8 cellular contexts compared by ENCODE assay signal in the genomic region with DNA sequence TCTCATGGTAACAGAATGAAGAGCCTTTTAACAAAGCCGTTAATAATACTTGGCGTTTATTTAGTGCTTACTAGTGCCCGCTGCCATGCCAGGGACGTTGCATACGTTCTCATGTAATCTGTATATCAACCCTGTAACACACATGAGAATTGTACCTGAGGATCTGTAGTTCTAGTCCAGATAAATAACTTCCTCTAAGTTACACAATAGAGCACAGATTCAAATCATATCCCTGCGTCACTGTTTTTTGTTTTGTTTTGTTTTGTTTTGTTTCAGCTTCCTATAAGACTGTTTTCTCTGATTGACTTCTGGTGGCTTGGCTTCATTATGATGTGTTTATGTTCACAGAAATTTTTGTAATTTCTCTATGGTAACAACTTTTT. TPM values are rescaled to one million over a fixed set of nuclear protein-coding genes. Genes with fewer than 3 reads are reported as not detected.
A peak's percentile ranks its signal among the peaks of the same experiment; 100 is the strongest.
DNase-seq lines count a peak whose midpoint lies in the region; ATAC-seq, FAIRE-seq and TF ChIP-seq lines count a peak whose summit lies in the region.

No MANE protein-coding gene starts in this region.

- peaks cover 33% of the 10 kb centered on the region for H3K79me2 ChIP-seq in ACC112 (ENCODE audit: control insufficient read depth, insufficient read depth, low read length, unreplicated experiment)

- H3K27ac ChIP-seq in ACC112 (ENCODE audit: low read depth, low read length) (no peak overlapping the region), kidney (ENCODE audit: low read depth in 2 of 2, low read length in 2 of 2) (peak overlapping the region in 1 of 2 donors; percentile 10), tibial nerve (peak overlapping the region in 3 of 4 donors; percentile 44 to 78 (median 69))

- TF ChIP-seq POLR2A in tibial nerve (IDR thresholded peaks at IDR 0.05), result no peak

- TF ChIP-seq EP300 in tibial nerve (IDR thresholded peaks at IDR 0.05), result no peak

- H3K9ac ChIP-seq in kidney (ENCODE audit: low read length in 2 of 2), result peak overlapping the region; percentile 82 to 91

- no peak for TF ChIP-seq CTCF in kidney (IDR thresholded peaks at IDR 0.05; ENCODE audit: borderline replicate concordance, extremely low read depth, insufficient read depth)
- TF ChIP-seq CTCF in tibial nerve (IDR thresholded peaks at IDR 0.05), result no peak

- H3K27me3 ChIP-seq in ACC112 (ENCODE audit: insufficient read depth, low read length), result no peaks in the 10 kb centered on the region
- no peaks in the 10 kb centered on the region for H3K27me3 ChIP-seq in H7 (ENCODE audit: control insufficient read depth, insufficient read depth, low read length)
- H3K27me3 ChIP-seq in tibial nerve, result no peaks in the 10 kb centered on the region

- FAIRE-seq in kidney (lab: Jason Lieb, UNC), result no peak

- H3K4me1 Mint-ChIP-seq in activated T-helper 17 cell treated with anti-CD3 and anti-CD28 coated beads, Interleukin-2, amount 50 U/mL, for 72 hours, result peaks cover 40% of the 10 kb centered on the region

- H3K36me3 ChIP-seq in ACC112 (ENCODE audit: insufficient read depth, low read length) (peaks cover 7% of the 10 kb centered on the region), H7 (replicated peaks; ENCODE audit: control insufficient read depth, insufficient read depth, low read length) (peaks cover 11% of the 10 kb centered on the region), kidney (ENCODE audit: control insufficient read depth in 1 of 2, insufficient read depth in 2 of 2, low read length in 2 of 2) (peaks cover 9 to 25% of the 10 kb centered on the region in 2 donors), tibial nerve (peaks cover 0 to 58% (median 0%) of the 10 kb centered on the region in 3 donors)

- H3K36me3 Mint-ChIP-seq in activated T-helper 17 cell treated with anti-CD3 and anti-CD28 coated beads, Interleukin-2, amount 50 U/mL, for 72 hours (ENCODE audit: low read depth), result peaks cover 86% of the 10 kb centered on the region

- peak overlapping the region; percentile 90 for H3K27ac Mint-ChIP-seq in activated T-helper 17 cell treated with anti-CD3 and anti-CD28 coated beads, Interleukin-2, amount 50 U/mL, for 72 hours

- H3K9me3 ChIP-seq in kidney (ENCODE audit: control insufficient read depth in 1 of 2, low read length in 2 of 2), result no peaks in the 10 kb centered on the region
- no peaks in the 10 kb centered on the region for H3K9me3 ChIP-seq in tibial nerve

- H3K4me1 ChIP-seq in ACC112 (ENCODE audit: control insufficient read depth, insufficient read depth, low read length, unreplicated experiment), result peaks cover 9% of the 10 kb centered on the region
- peaks cover 5 to 6% of the 10 kb centered on the region in 2 donors for H3K4me1 ChIP-seq in kidney (ENCODE audit: control insufficient read depth in 1 of 2, insufficient read depth in 1 of 2, low read depth in 1 of 2, low read length in 2 of 2)
- peaks cover 0 to 22% (median 6%) of the 10 kb centered on the region in 4 donors for H3K4me1 ChIP-seq in tibial nerve

- no peaks in the 10 kb centered on the region for H3K9me3 Mint-ChIP-seq in activated T-helper 17 cell treated with anti-CD3 and anti-CD28 coated beads, Interleukin-2, amount 50 U/mL, for 72 hours

- peak overlapping the region; percentile 58 for H2AFZ ChIP-seq in ACC112 (ENCODE audit: low read length, unreplicated experiment)

- DNase-seq in H7 (no peak), kidney (no peak), tibial nerve (ENCODE audit: low spot score in 2 of 2) (no peak), 8988T (no peak)
- DNase-seq in activated CD4-positive, CD25-positive, alpha-beta regulatory T cell treated with anti-CD3 and anti-CD28 coated beads, Interleukin-2, amount 50 U/mL, for 72 hours, result no peak

- peak; percentile 41 for ATAC-seq in activated T-helper 17 cell treated with anti-CD3 and anti-CD28 coated beads, Interleukin-2, amount 50 U/mL, for 72 hours (replicated peaks)
- ATAC-seq in HG03280 (IDR thresholded peaks at IDR 0.05; ENCODE audit: unreplicated experiment), result no peak

- H3K27me3 Mint-ChIP-seq in activated T-helper 17 cell treated with anti-CD3 and anti-CD28 coated beads, Interleukin-2, amount 50 U/mL, for 72 hours, result no peaks in the 10 kb centered on the region

- intact Hi-C loops in kidney (cut with DNase I), result no loop called here

- H3K4me3 Mint-ChIP-seq in activated T-helper 17 cell treated with anti-CD3 and anti-CD28 coated beads, Interleukin-2, amount 50 U/mL, for 72 hours, result peak overlapping the region; percentile 91

- H3K4me3 ChIP-seq in ACC112 (ENCODE audit: low read depth, low read length), result peak overlapping the region; percentile 85
- H3K4me3 ChIP-seq in H7 (ENCODE audit: insufficient read depth, low read depth, low read length), result peak overlapping the region; percentile 81
- H3K4me3 ChIP-seq in kidney (ENCODE audit: low read length in 2 of 2), result peak overlapping the region; percentile 92 to 95
- peak overlapping the region; percentile 51 to 66 (median 58) for H3K4me3 ChIP-seq in tibial nerve

- WGBS in tibial nerve, 2 donors, result 5 to 7% methylated on average over 6 of the region's 6 CpGs

RNA-seq across cellular contexts. Expression of a gene that starts 0.6 kb away (rescaled TPM):
- 4.0 and 4.3 TPM in 2 replicates for total RNA-seq in H7 (2014; rRNA removed; shearing (Covaris generic))
- total RNA-seq in activated T-helper 17 cell treated with anti-CD3 and anti-CD28 coated beads, Interleukin-2, amount 50 U/mL, for 72 hours, result 1 to 10 TPM; 2.0 to 3.0 TPM
- total RNA-seq in kidney (6.1 TPM), tibial nerve (1 to 10 TPM in 3 of 4 donors, under 1 TPM in 1; 0.78 to 9.9 (median 3.6) TPM)
- 6.8 TPM for polyA plus RNA-seq in kidney (ENCODE audit: insufficient read depth, low read depth, low replicate concordance)

RNA-seq across cellular contexts. Expression of a gene that starts 16.7 kb away (rescaled TPM):
- 13.4 and 18.6 TPM in 2 replicates for total RNA-seq in H7 (2014; rRNA removed; shearing (Covaris generic))
- 10 to 100 TPM; 16.5 to 42.7 TPM for total RNA-seq in activated T-helper 17 cell treated with anti-CD3 and anti-CD28 coated beads, Interleukin-2, amount 50 U/mL, for 72 hours
- total RNA-seq in kidney (26.4 TPM), tibial nerve (10 to 100 TPM; 19.8 to 38.4 (median 24.8) TPM)
- polyA plus RNA-seq in kidney (ENCODE audit: insufficient read depth, low read depth, low replicate concordance), result 3.5 TPM

RNA-seq across cellular contexts. Expression of a gene that starts 44.6 kb away (rescaled TPM):
- total RNA-seq in H7 (2014; rRNA removed; shearing (Covaris generic)), result 2.1 and 3.5 TPM in 2 replicates
- 10 to 100 TPM in 1 of 2 donors, 1 to 10 TPM in 1; 2.1 to 14.8 TPM for total RNA-seq in activated T-helper 17 cell treated with anti-CD3 and anti-CD28 coated beads, Interleukin-2, amount 50 U/mL, for 72 hours
- total RNA-seq in kidney (3.6 TPM), tibial nerve (1 to 10 TPM in 1 of 4 donors, under 1 TPM in 3; 0.30 to 2.2 (median 0.43) TPM)
- polyA plus RNA-seq in kidney (ENCODE audit: insufficient read depth, low read depth, low replicate concordance), result 3.0 TPM
